15 cellular contexts compared by ENCODE assay signal in the genomic region with DNA sequence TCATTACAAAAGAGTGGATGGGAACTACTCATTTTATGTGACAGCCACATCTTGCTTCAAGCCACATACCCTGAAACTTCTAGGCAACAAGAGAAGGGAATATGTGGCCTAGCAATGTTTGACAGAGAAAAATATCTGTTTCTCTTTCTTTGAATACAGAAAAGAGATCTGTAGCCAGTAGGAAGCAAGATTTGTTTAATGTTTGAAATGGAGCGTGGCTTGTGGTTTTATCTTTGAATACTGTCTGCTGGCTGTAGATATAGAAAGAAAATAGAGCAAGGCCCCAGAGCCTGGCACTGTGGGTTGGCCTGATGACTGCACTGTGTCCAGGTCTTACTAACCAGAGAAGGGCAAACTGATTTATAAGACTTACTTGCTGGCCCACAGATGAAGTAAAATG.
DNase-seq lines count a peak whose midpoint lies in the region; ATAC-seq and TF ChIP-seq lines count a peak whose summit lies in the region.
"Had no signal": no experiment of that assay in that cellular context is flagged by ENCODE, and none has a peak within 500 bp of the region (broad histone marks: within the 10 kb centered on the region; RNA-seq: fewer than 3 reads in every experiment).

No MANE protein-coding gene starts in this region.

- 0 out of 2 replicates have a peak overlapping the region, but pooled peaks have one; percentile 8 for H3K14ac ChIP-seq in IMR-90 (replicated peaks; ENCODE audit: low read depth, low read length)

- H3K9me3 ChIP-seq in IMR-90 (ENCODE audit: control insufficient read depth, insufficient read depth, low read length) (no peaks in the 10 kb centered on the region), adipocyte (ENCODE audit: control insufficient read depth, low read length) (no peaks in the 10 kb centered on the region), muscle layer of colon (ENCODE audit: low read length) (no peaks in the 10 kb centered on the region)
- H3K9me3 ChIP-seq: neutrophil had no signal

- H4K5ac ChIP-seq in IMR-90 (ENCODE audit: low read depth, low read length): no peak overlapping the region

- peaks cover 3% of the 10 kb centered on the region for H3K9me1 ChIP-seq in IMR-90 (ENCODE audit: insufficient read depth, low read length)

- H2AK9ac ChIP-seq in IMR-90 (replicated peaks; ENCODE audit: low read depth, low read length, poor library complexity): no peak overlapping the region

- H3K27me3 ChIP-seq in IMR-90 (ENCODE audit: control insufficient read depth, insufficient read depth, low read length): no peaks in the 10 kb centered on the region
- H3K27me3 ChIP-seq in adipocyte (replicated peaks; ENCODE audit: control insufficient read depth, insufficient read depth, low read length): no peaks in the 10 kb centered on the region
- H3K27me3 ChIP-seq in muscle layer of colon (ENCODE audit: control insufficient read depth in 1 of 2, insufficient read depth in 2 of 2, low read length in 2 of 2): no peaks in the 10 kb centered on the region
- H3K27me3 ChIP-seq: neutrophil had no signal

- TF ChIP-seq CTCF in IMR-90 (conservative IDR thresholded peaks at IDR 0.05; ENCODE audit: low read depth, low read length): no peak

- peak; percentile 21 for DNase-seq in DMS79 treated with DMSO at 0.1 percent for 48 hours (lab: John Stamatoyannopoulos, UW)
- DNase-seq in IMR-90: peak; percentile 45
- DNase-seq in adipocyte (ENCODE audit: low read depth): peak; percentile 49
- DNase-seq in Right ventricle myocardium superior: no peak
- DNase-seq in NCI-H1092 (lab: John Stamatoyannopoulos, UW): no peak
- DNase-seq in UCSD-AML1 (lab: John Stamatoyannopoulos, UW; ENCODE audit: unreplicated experiment): no peak
- DNase-seq: activated CD8-positive, alpha-beta memory T cell treated with anti-CD3 and anti-CD28 coated beads, Interleukin-2, amount 10 ng/mL, durations not matched to agents 7 days and 5 days; activated naive CD4-positive, alpha-beta T cell treated with anti-CD3 and anti-CD28 coated beads for 36 hours; effector memory CD4-positive, alpha-beta T cell; NCI-H1105; NCI-H226; small intestine had no signal

- ATAC-seq in IMR-90 (ENCODE audit: low read depth): peak; percentile 69
- no peak for ATAC-seq in Right ventricle myocardium superior (ENCODE audit: poor library complexity)
- no peak for ATAC-seq in HG03442 (IDR thresholded peaks at IDR 0.05; ENCODE audit: unreplicated experiment)
- ATAC-seq: activated CD8-positive, alpha-beta memory T cell treated with anti-CD3 and anti-CD28 coated beads, Interleukin-2, amount 10 ng/mL, durations not matched to agents 7 days and 5 days had no signal

- peak overlapping the region; percentile 39; the same call in 1 of the 2 replicates for H3K27ac ChIP-seq in IMR-90 (ENCODE audit: insufficient read depth, low read length)
- no peak overlapping the region for H3K27ac ChIP-seq in muscle layer of colon (ENCODE audit: low read depth, low read length)
- H3K27ac ChIP-seq: neutrophil had no signal

- no peaks in the 10 kb centered on the region for H3K36me3 ChIP-seq in IMR-90 (ENCODE audit: control insufficient read depth, insufficient read depth, low read length)
- H3K36me3 ChIP-seq in adipocyte (ENCODE audit: control insufficient read depth, insufficient read depth, low read length, severe bottlenecking): no peaks in the 10 kb centered on the region
- no peaks in the 10 kb centered on the region for H3K36me3 ChIP-seq in muscle layer of colon (ENCODE audit: insufficient read depth, low read length)
- H3K36me3 ChIP-seq: neutrophil had no signal

- intact Hi-C loops in IMR-90 (cut with micrococcal nuclease) (no loop called here), Right ventricle myocardium superior (cut with DNase I) (no loop called here)

- no peak overlapping the region for H2AK5ac ChIP-seq in IMR-90 (ENCODE audit: low read depth, low read length)

- BruUV-seq in IMR-90 (replicated peaks; lab: Mats Ljungman, UMichigan): no TSS peak

- peak overlapping the region; percentile 16; the same call in 1 of the 2 replicates for H3K4me2 ChIP-seq in IMR-90 (ENCODE audit: low read depth, low read length)

- POLR2A ChIA-PET in IMR-90 (lab: Charles Lee; ENCODE audit: unreplicated experiment): no interaction called here

- H3K18ac ChIP-seq in IMR-90 (ENCODE audit: low read depth, low read length): peak overlapping the region; percentile 2; the same call in 1 of the 2 replicates

- CTCF ChIA-PET in IMR-90 (lab: Yijun Ruan, JAX): interaction anchor here (0.7 to 1.1 kb wide), 2 partner anchors 25 to 34 kb away, joined by 3 to 4 read pairs; no protein-coding TSS in a partner anchor

- H2AFZ ChIP-seq in IMR-90 (replicated peaks; ENCODE audit: low read length, poor library complexity): no peak overlapping the region

- H2BK5ac ChIP-seq in IMR-90 (ENCODE audit: low read depth, low read length, poor library complexity, severe bottlenecking): peak overlapping the region; percentile 35

- 0 out of 2 replicates have a peak overlapping the region, but pooled peaks have one; percentile 16 for H4K91ac ChIP-seq in IMR-90 (ENCODE audit: insufficient read depth, low read depth, low read length)

- 0% methylated on average over 1 of the region's 1 CpG; no CpG with 5 or more reads in 1 of the 2 experiments for WGBS in IMR-90 (ENCODE audit: extremely low coverage in 2 of 2, insufficient read length in 1 of 2), 2 experiments

- H3K56ac ChIP-seq in IMR-90 (ENCODE audit: extremely low read depth, insufficient read depth, low read length): no peak overlapping the region

- no peak for TF ChIP-seq POLR2A in IMR-90 (IDR thresholded peaks at IDR 0.05; ENCODE audit: low read depth, low read length)

- H3K4me1 ChIP-seq in IMR-90 (ENCODE audit: control insufficient read depth, insufficient read depth, low read length) (peaks cover 2% of the 10 kb centered on the region; the same call in 1 of the 2 replicates), adipocyte (ENCODE audit: control insufficient read depth, insufficient read depth, low read length) (peaks cover 5% of the 10 kb centered on the region), muscle layer of colon (ENCODE audit: insufficient read depth, low read length) (peaks cover 14% of the 10 kb centered on the region)

- peak overlapping the region; percentile 4; the same call in 1 of the 2 replicates for H2BK120ac ChIP-seq in IMR-90 (ENCODE audit: low read depth, low read length)

- H3K79me1 ChIP-seq in IMR-90 (ENCODE audit: low read depth in 1 of 2, low read length in 2 of 2): peaks cover 0 to 24% of the 10 kb centered on the region in 2 experiments; a peak in 2 of 4 replicates

- H4K8ac ChIP-seq in IMR-90 (ENCODE audit: low read depth in 2 of 2, low read length in 2 of 2): peak overlapping the region; percentile 22 to 38; a peak in 2 of 4 replicates

- dilution Hi-C loops in IMR-90 (cut with HindIII; ENCODE audit: low sequenced_read_pairs, unreplicated experiment): no loop called here

- H2BK20ac ChIP-seq in IMR-90 (ENCODE audit: low read depth, low read length): no peak overlapping the region

- TF ChIP-seq RAD21 in IMR-90 (IDR thresholded peaks at IDR 0.05; ENCODE audit: low read length): no peak

- H2BK15ac ChIP-seq in IMR-90 (ENCODE audit: low read depth, low read length): peak overlapping the region; percentile 49; the same call in 2 of the 3 replicates

- no peaks in the 10 kb centered on the region for H4K20me1 ChIP-seq in IMR-90 (ENCODE audit: insufficient read depth, low read length)

- peak overlapping the region; percentile 26; the same call in 1 of the 2 replicates for H3K9ac ChIP-seq in IMR-90 (ENCODE audit: low read depth, low read length)
- no peak overlapping the region for H3K9ac ChIP-seq in adipocyte (ENCODE audit: low read length)
- H3K9ac ChIP-seq in muscle layer of colon (ENCODE audit: low read length): peak overlapping the region; percentile 24

- H3K23ac ChIP-seq in IMR-90 (ENCODE audit: low read depth, low read length): no peak overlapping the region

- H3K4ac ChIP-seq in IMR-90 (ENCODE audit: low read depth, low read length): peak overlapping the region; percentile 3; the same call in 1 of the 2 replicates

- H3K4me3 ChIP-seq in IMR-90 (ENCODE audit: insufficient read depth, low read depth, low read length) (no peak overlapping the region), adipocyte (ENCODE audit: low read length) (no peak overlapping the region), muscle layer of colon (ENCODE audit: low read depth in 1 of 2, low read length in 2 of 2) (no peak overlapping the region)

- in situ Hi-C loops in IMR-90 (cut with MboI; ENCODE audit: low sequenced_read_pairs): no loop called here

TF ChIP-seq in IMR-90, 13 proteins besides CTCF, POLR2A, EP300 and RAD21:
- TF ChIP-seq USF2 (IDR thresholded peaks at IDR 0.05; ENCODE audit: low read depth, low read length) (no peak), RFX5 (IDR thresholded peaks at IDR 0.05; ENCODE audit: low read depth, low read length) (no peak), NFE2L2 (IDR thresholded peaks at IDR 0.05; ENCODE audit: low read depth, low read length) (no peak), SMC3 (IDR thresholded peaks at IDR 0.05; ENCODE audit: low read depth, low read length) (no peak), MXI1 (IDR thresholded peaks at IDR 0.05; ENCODE audit: borderline replicate concordance, low read depth, low read length) (no peak), MAZ (IDR thresholded peaks at IDR 0.05; ENCODE audit: borderline replicate concordance, low read depth, low read length) (no peak), CEBPB (IDR thresholded peaks at IDR 0.05; ENCODE audit: low read depth, low read length) (no peak)
- TF ChIP-seq, protein P1, sequence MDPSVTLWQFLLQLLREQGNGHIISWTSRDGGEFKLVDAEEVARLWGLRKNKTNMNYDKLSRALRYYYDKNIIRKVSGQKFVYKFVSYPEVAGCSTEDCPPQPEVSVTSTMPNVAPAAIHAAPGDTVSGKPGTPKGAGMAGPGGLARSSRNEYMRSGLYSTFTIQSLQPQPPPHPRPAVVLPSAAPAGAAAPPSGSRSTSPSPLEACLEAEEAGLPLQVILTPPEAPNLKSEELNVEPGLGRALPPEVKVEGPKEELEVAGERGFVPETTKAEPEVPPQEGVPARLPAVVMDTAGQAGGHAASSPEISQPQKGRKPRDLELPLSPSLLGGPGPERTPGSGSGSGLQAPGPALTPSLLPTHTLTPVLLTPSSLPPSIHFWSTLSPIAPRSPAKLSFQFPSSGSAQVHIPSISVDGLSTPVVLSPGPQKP (IDR thresholded peaks at IDR 0.05; ENCODE audit: borderline replicate concordance, low read depth, low read length): no peak

Comparison
In these comparisons a context has a peak if more than half of its experiments do, and no peak if none do; other contexts are left out.
1. DNase-seq: peak in DMS79 treated with DMSO at 0.1 percent for 48 hours (single experiment), IMR-90 (single experiment) and adipocyte (single experiment); none in Right ventricle myocardium superior (single experiment), NCI-H1092 (single experiment) and UCSD-AML1 (single experiment).